20 cellular contexts compared by ENCODE assay signal in the genomic region with DNA sequence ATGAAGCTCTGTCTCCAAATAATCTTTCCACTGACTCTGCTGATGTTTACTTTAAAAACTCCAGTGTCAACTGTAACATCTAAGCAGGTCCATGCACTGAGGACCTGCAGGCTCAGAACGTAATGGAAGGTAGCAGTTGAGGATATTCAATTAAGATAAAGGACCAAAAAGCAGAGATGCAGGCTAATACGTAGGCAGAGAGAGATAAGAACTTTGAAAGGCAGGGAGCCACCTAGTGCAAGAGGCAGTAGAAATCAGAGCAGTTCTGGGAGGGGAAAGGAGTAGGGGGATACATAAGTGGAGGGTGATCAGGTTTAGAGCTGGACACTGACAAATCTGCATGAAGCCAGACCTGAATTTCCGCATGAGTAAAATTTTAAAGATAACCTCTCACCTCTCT.
DNase-seq lines count a peak whose midpoint lies in the region; ATAC-seq, FAIRE-seq and TF ChIP-seq lines count a peak whose summit lies in the region.
"Had no signal": no experiment of that assay in that cellular context is flagged by ENCODE, and none has a peak within 500 bp of the region (broad histone marks: within the 10 kb centered on the region; RNA-seq: fewer than 3 reads in every experiment).

No MANE protein-coding gene starts in this region.

- H3K18ac ChIP-seq in trophoblast cell (ENCODE audit: low read length): no peak overlapping the region

- H3K36me3 ChIP-seq in OCI-LY3 (replicated peaks; ENCODE audit: low read depth, low read length): no peaks in the 10 kb centered on the region
- no peaks in the 10 kb centered on the region for H3K36me3 ChIP-seq in hepatocyte (replicated peaks; ENCODE audit: insufficient read depth, low read depth)
- H3K36me3 ChIP-seq in trophoblast cell (ENCODE audit: control insufficient read depth in 1 of 2, insufficient read depth in 2 of 2, low read length in 2 of 2): no peaks in the 10 kb centered on the region
- H3K36me3 ChIP-seq: SJSA1 had no signal

- H2AK5ac ChIP-seq in trophoblast cell (ENCODE audit: low read length): no peak overlapping the region

- no peak overlapping the region for H4K91ac ChIP-seq in trophoblast cell (ENCODE audit: low read depth, low read length)

- no peaks in the 10 kb centered on the region for H4K20me1 ChIP-seq in OCI-LY3 (ENCODE audit: insufficient read depth, low read length)
- H4K20me1 ChIP-seq in hepatocyte (ENCODE audit: insufficient read depth, poor library complexity, severe bottlenecking): no peaks in the 10 kb centered on the region

- no peaks in the 10 kb centered on the region for H3K4me1 Mint-ChIP-seq in immature natural killer cell
- H3K4me1 Mint-ChIP-seq: B cell, IgD-negative memory B cell had no signal

- no peak overlapping the region for H2BK12ac ChIP-seq in trophoblast cell (ENCODE audit: low read length)

- H3K9me3 Mint-ChIP-seq in immature natural killer cell: peaks cover 11 to 63% (median 38%) of the 10 kb centered on the region in 6 donors

- H3K23ac ChIP-seq in trophoblast cell (ENCODE audit: low read length): no peak overlapping the region

- H3K27ac Mint-ChIP-seq in immature natural killer cell: no peak overlapping the region
- H3K27ac Mint-ChIP-seq: B cell, IgD-negative memory B cell had no signal

- H3K14ac ChIP-seq in trophoblast cell (ENCODE audit: low read length): no peak overlapping the region

- WGBS in hepatocyte (ENCODE audit: low lambda C conversion rate, missing lambda C conversion rate): 12% methylated on average over 3 of the region's 3 CpGs
- no CpG with 5 or more reads among the region's 3 CpGs for WGBS in trophoblast cell (ENCODE audit: extremely low coverage, insufficient coverage, insufficient read length)

- H3K27me3 Mint-ChIP-seq in immature natural killer cell (ENCODE audit: low read depth in 3 of 3): peaks cover 0 to 6% (median 0%) of the 10 kb centered on the region in 3 donors
- H3K27me3 Mint-ChIP-seq: B cell, IgD-negative memory B cell had no signal

- FAIRE-seq in GM12892 (lab: Jason Lieb, UNC): no peak
- FAIRE-seq: A549 had no signal

- no peak overlapping the region for H2BK5ac ChIP-seq in trophoblast cell (ENCODE audit: low read depth, low read length, poor library complexity)

- H3K4ac ChIP-seq in trophoblast cell (ENCODE audit: low read depth, low read length): no peak overlapping the region

- H3K79me1 ChIP-seq in trophoblast cell (ENCODE audit: low read length): peaks cover 4% of the 10 kb centered on the region

- H3K4me3 Mint-ChIP-seq in immature natural killer cell: no peak overlapping the region
- H3K4me3 Mint-ChIP-seq: B cell, IgD-negative memory B cell had no signal

- peaks cover 14% of the 10 kb centered on the region; the same call in 1 of the 2 replicates for H3K4me1 ChIP-seq in OCI-LY3 (ENCODE audit: low read length)
- H3K4me1 ChIP-seq in hepatocyte (ENCODE audit: insufficient read depth): no peaks in the 10 kb centered on the region
- H3K4me1 ChIP-seq in trophoblast cell (ENCODE audit: control insufficient read depth in 1 of 2, insufficient read depth in 2 of 2, low read length in 2 of 2): peaks cover 0 to 4% of the 10 kb centered on the region in 2 experiments
- H3K4me1 ChIP-seq: A549, SJSA1 had no signal

- TF ChIP-seq CTCF in OCI-LY3 (IDR thresholded peaks at IDR 0.05; ENCODE audit: low read depth, low read length) (peak; percentile 23; the same call in 1 of the 2 replicates), hepatocyte (IDR thresholded peaks at IDR 0.05; ENCODE audit: poor library complexity) (peak; percentile 9)

- ATAC-seq in GM19397 (IDR thresholded peaks at IDR 0.05; ENCODE audit: unreplicated experiment): no peak
- ATAC-seq: A549, Right ventricle myocardium inferior had no signal

- H3K27me3 ChIP-seq in OCI-LY3 (ENCODE audit: low read depth, low read length) (no peaks in the 10 kb centered on the region), hepatocyte (no peaks in the 10 kb centered on the region), trophoblast cell (ENCODE audit: insufficient read depth, low read length) (no peaks in the 10 kb centered on the region)
- H3K27me3 ChIP-seq: SJSA1 had no signal

- H3K4me2 ChIP-seq in OCI-LY3 (ENCODE audit: low read length) (no peak overlapping the region), hepatocyte (peak overlapping the region; percentile 39), trophoblast cell (ENCODE audit: low read length) (no peak overlapping the region)
- H3K4me2 ChIP-seq: A549 had no signal

- no peak overlapping the region for H2BK120ac ChIP-seq in trophoblast cell (ENCODE audit: insufficient read depth, low read length, poor library complexity)

- H3K9ac ChIP-seq in OCI-LY3 (ENCODE audit: low read length) (no peak overlapping the region), trophoblast cell (ENCODE audit: low read length) (no peak overlapping the region)

- H3K4me3 ChIP-seq in OCI-LY3 (ENCODE audit: low read length) (no peak overlapping the region), hepatocyte (no peak overlapping the region), trophoblast cell (ENCODE audit: low read depth, low read length) (no peak overlapping the region)
- H3K4me3 ChIP-seq: A549, SJSA1 had no signal

- no peaks in the 10 kb centered on the region for H3K9me2 ChIP-seq in hepatocyte (replicated peaks; ENCODE audit: insufficient read depth)

- DNase-seq in ELF-1 (ENCODE audit: low read depth, low spot score) (peak; percentile 56), hepatocyte (ENCODE audit: low spot score) (no peak), trophoblast cell (peak; percentile 6 to 47), GM12892 (ENCODE audit: insufficient read length) (no peak), immature natural killer cell (no peak)
- DNase-seq: DMS79, HCEC 1CT, MV-4-11, NCI-H2081, NCI-H2171, NCI-H345, NCI-H524, SW 1271 had no signal

- no peak overlapping the region for H2AFZ ChIP-seq in OCI-LY3 (ENCODE audit: low read depth, low read length)
- H2AFZ ChIP-seq in hepatocyte: peak overlapping the region; percentile 18
- H2AFZ ChIP-seq in trophoblast cell (ENCODE audit: insufficient read depth, low read length, poor library complexity): no peak overlapping the region

- no peak for TF ChIP-seq POLR2A in GM12892 (IDR thresholded peaks at IDR 0.05; ENCODE audit: low read depth, low read length)

- no peak overlapping the region for H4K8ac ChIP-seq in trophoblast cell (ENCODE audit: low read depth, low read length)

- no peaks in the 10 kb centered on the region for H3K9me3 ChIP-seq in OCI-LY3 (ENCODE audit: insufficient read depth, low read length)
- H3K9me3 ChIP-seq in hepatocyte (ENCODE audit: low read depth): no peaks in the 10 kb centered on the region
- no peaks in the 10 kb centered on the region for H3K9me3 ChIP-seq in trophoblast cell (ENCODE audit: insufficient read depth, low read depth, low read length)
- H3K9me3 ChIP-seq: A549, SJSA1 had no signal

- no peak overlapping the region for H3K27ac ChIP-seq in OCI-LY3 (ENCODE audit: low read length)
- H3K27ac ChIP-seq in hepatocyte: no peak overlapping the region
- H3K27ac ChIP-seq in trophoblast cell (ENCODE audit: low read depth, low read length): no peak overlapping the region
- H3K27ac ChIP-seq: A549, SJSA1 had no signal

- no peak overlapping the region for H4K12ac ChIP-seq in trophoblast cell (ENCODE audit: low read depth, low read length)

- peaks cover 0 to 8% (median 0%) of the 10 kb centered on the region in 3 donors for H3K36me3 Mint-ChIP-seq in immature natural killer cell
- H3K36me3 Mint-ChIP-seq: IgD-negative memory B cell had no signal

- no peaks in the 10 kb centered on the region for H3K79me2 ChIP-seq in OCI-LY3 (ENCODE audit: low read length)
- no peaks in the 10 kb centered on the region for H3K79me2 ChIP-seq in hepatocyte
- no peaks in the 10 kb centered on the region for H3K79me2 ChIP-seq in trophoblast cell (ENCODE audit: control insufficient read depth, insufficient read depth, low read length, poor library complexity)

Comparison
In these comparisons a context has a peak if more than half of its experiments do, and no peak if none do; other contexts are left out.
1. DNase-seq: peak in ELF-1 (single experiment) and trophoblast cell (2 of 2); none in hepatocyte (single experiment), GM12892 (single experiment) and immature natural killer cell (0 of 3).